Comparison of ENCODE assay signal across 13 cellular contexts in genomic region chr2:126467367-126468054, GRCh38.
DNase-seq lines count a peak whose midpoint lies in the region; ATAC-seq and TF ChIP-seq lines count a peak whose summit lies in the region.
"Had no signal": no experiment of that assay in that cellular context is flagged by ENCODE, and none has a peak within 500 bp of the region (broad histone marks: within the 10 kb centered on the region; RNA-seq: fewer than 3 reads in every experiment).

No MANE protein-coding gene starts in this region.

- no peaks in the 10 kb centered on the region for H3K27me3 Mint-ChIP-seq in activated CD4-positive, alpha-beta memory T cell treated with anti-CD3 and anti-CD28 coated beads for 36 hours

- no peaks in the 10 kb centered on the region for H3K9me3 ChIP-seq in upper lobe of right lung
- H3K9me3 ChIP-seq: esophagus squamous epithelium had no signal

- no peak for TF ChIP-seq CTCF in upper lobe of right lung (IDR thresholded peaks at IDR 0.05)

- intact Hi-C loops in activated CD4-positive, alpha-beta memory T cell treated with anti-CD3 and anti-CD28 coated beads for 36 hours (cut with micrococcal nuclease), result no loop called here
- intact Hi-C loops in upper lobe of right lung (cut with DNase I), result no loop called here

- H3K27ac ChIP-seq in upper lobe of right lung, result no peak overlapping the region
- H3K27ac ChIP-seq: esophagus squamous epithelium, neural progenitor cell had no signal

- no peaks in the 10 kb centered on the region for H3K4me1 ChIP-seq in upper lobe of right lung
- H3K4me1 ChIP-seq: esophagus squamous epithelium had no signal

- no peaks in the 10 kb centered on the region for H3K27me3 ChIP-seq in upper lobe of right lung
- H3K27me3 ChIP-seq: esophagus squamous epithelium, neural progenitor cell had no signal

- H3K4me3 Mint-ChIP-seq in activated CD4-positive, alpha-beta memory T cell treated with anti-CD3 and anti-CD28 coated beads for 36 hours, result no peak overlapping the region
- H3K4me3 Mint-ChIP-seq: neural progenitor cell, T-cell had no signal

- no peaks in the 10 kb centered on the region for H3K9me3 Mint-ChIP-seq in activated CD4-positive, alpha-beta memory T cell treated with anti-CD3 and anti-CD28 coated beads for 36 hours
- H3K9me3 Mint-ChIP-seq: neural progenitor cell, T-cell had no signal

- no peaks in the 10 kb centered on the region for H3K36me3 ChIP-seq in upper lobe of right lung
- H3K36me3 ChIP-seq: esophagus squamous epithelium, neural progenitor cell had no signal

- no peaks in the 10 kb centered on the region for H3K36me3 Mint-ChIP-seq in activated CD4-positive, alpha-beta memory T cell treated with anti-CD3 and anti-CD28 coated beads for 36 hours
- H3K36me3 Mint-ChIP-seq: neural progenitor cell, T-cell had no signal

- DNase-seq in activated CD4-positive, alpha-beta memory T cell treated with anti-CD3 and anti-CD28 coated beads for 36 hours, result peak; percentile 22
- no peak for DNase-seq in upper lobe of right lung
- no peak for DNase-seq in NCI-H2107 (lab: John Stamatoyannopoulos, UW)
- no peak for DNase-seq in SW 1271 (lab: John Stamatoyannopoulos, UW)
- no peak for DNase-seq in NCI-H524 (lab: John Stamatoyannopoulos, UW)
- DNase-seq: esophagus squamous epithelium, kidney, NCI-H82 had no signal

- H3K4me3 ChIP-seq in upper lobe of right lung, result no peak overlapping the region
- H3K4me3 ChIP-seq: esophagus squamous epithelium, neural progenitor cell had no signal

- no peak overlapping the region for H3K27ac Mint-ChIP-seq in activated CD4-positive, alpha-beta memory T cell treated with anti-CD3 and anti-CD28 coated beads for 36 hours
- H3K27ac Mint-ChIP-seq: neural progenitor cell, T-cell had no signal

- POLR2A ChIA-PET in activated CD4-positive, alpha-beta memory T cell treated with anti-CD3 and anti-CD28 coated beads for 36 hours (lab: Charles Lee), result no interaction called here

- ATAC-seq in GM18868 (IDR thresholded peaks at IDR 0.05; ENCODE audit: unreplicated experiment) (peak; percentile 89), GM21381 (IDR thresholded peaks at IDR 0.05; ENCODE audit: unreplicated experiment) (peak; percentile 94), HG03039 (IDR thresholded peaks at IDR 0.05; ENCODE audit: unreplicated experiment) (peak; percentile 93), upper lobe of right lung (no peak)

- CTCF ChIA-PET in activated CD4-positive, alpha-beta memory T cell treated with anti-CD3 and anti-CD28 coated beads for 36 hours (lab: Charles Lee), result no interaction called here

- H3K4me1 Mint-ChIP-seq in activated CD4-positive, alpha-beta memory T cell treated with anti-CD3 and anti-CD28 coated beads for 36 hours (ENCODE audit: low read depth), result no peaks in the 10 kb centered on the region
